1 cellular context compared by ENCODE assay signal in genomic region chr22:37558815-37559214, GRCh38.
TF ChIP-seq lines count a peak whose summit lies in the region.

No MANE protein-coding gene starts in this region.

TF ChIP-seq in SK-N-SH, 30 proteins besides CTCF, POLR2A, EP300 and RAD21:
- no peak for TF ChIP-seq TEAD4 (IDR thresholded peaks at IDR 0.05; ENCODE audit: borderline replicate concordance, insufficient read depth)
- TF ChIP-seq SIN3A (IDR thresholded peaks at IDR 0.05; ENCODE audit: borderline replicate concordance, low read depth, low read length): no peak
- TF ChIP-seq YY1 (IDR thresholded peaks at IDR 0.05; ENCODE audit: low read depth): no peak
- TF ChIP-seq FOXM1 (IDR thresholded peaks at IDR 0.05; ENCODE audit: low read depth): no peak
- no peak for TF ChIP-seq FOXJ3 (CRISPR knock-in tag; IDR thresholded peaks at IDR 0.05)
- no peak for TF ChIP-seq GABPA (IDR thresholded peaks at IDR 0.05; ENCODE audit: low read depth)
- no peak for TF ChIP-seq ZBTB33 (IDR thresholded peaks at IDR 0.05; ENCODE audit: borderline replicate concordance, low read depth)
- no peak for TF ChIP-seq RXRA (IDR thresholded peaks at IDR 0.05; ENCODE audit: borderline replicate concordance, low read depth)
